23 cellular contexts compared by ENCODE assay signal in the genomic region with DNA sequence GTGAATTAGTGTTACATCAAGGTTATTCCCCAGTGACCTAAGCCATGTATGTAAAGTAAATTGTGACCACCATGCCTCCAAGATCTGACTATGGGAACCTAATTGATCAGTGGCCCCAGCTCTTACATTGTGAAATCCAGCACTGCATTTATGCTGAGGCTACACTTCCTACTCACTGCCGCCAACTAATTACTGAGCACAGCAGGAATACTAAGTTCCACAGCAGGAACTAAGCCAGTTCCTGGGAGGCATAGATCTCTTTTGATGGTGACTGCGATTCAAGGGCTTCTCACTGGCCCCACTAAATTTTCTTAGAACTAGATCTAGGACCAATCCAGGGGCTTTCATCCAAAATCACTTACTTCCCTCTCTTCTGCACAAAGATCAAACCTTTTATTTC. TPM values are rescaled to one million over a fixed set of nuclear protein-coding genes. Genes with fewer than 3 reads are reported as not detected.
A peak's percentile ranks its signal among the peaks of the same experiment; 100 is the strongest.
DNase-seq lines count a peak whose midpoint lies in the region; ATAC-seq, FAIRE-seq and TF ChIP-seq lines count a peak whose summit lies in the region.
"Had no signal": no experiment of that assay in that cellular context is flagged by ENCODE, and none has a peak within 500 bp of the region (broad histone marks: within the 10 kb centered on the region; RNA-seq: fewer than 3 reads in every experiment).

No MANE protein-coding gene starts in this region.

- CTCF ChIA-PET in activated CD8-positive, alpha-beta T cell treated with anti-CD3 and anti-CD28 coated beads for 36 hours (lab: Charles Lee): no interaction called here
- CTCF ChIA-PET in CD8-positive, alpha-beta T cell (lab: Charles Lee): no interaction called here

- peak; percentile 85 for ATAC-seq in GM23338
- no peak for ATAC-seq in activated CD8-positive, alpha-beta T cell treated with anti-CD3 and anti-CD28 coated beads for 36 hours
- no peak for ATAC-seq in CD8-positive, alpha-beta T cell
- ATAC-seq in stimulated activated naive B cell treated with anti-CD40 and anti-IgM and Interleukin-4, amounts not matched to agents 10 μg/mL and 1 μg/mL and 100 μg/mL, for 72 hours (replicated peaks): no peak
- ATAC-seq: GM12878, Panc1 had no signal

- H3K9ac ChIP-seq in NT2/D1 (ENCODE audit: insufficient read length, low read depth): no peak overlapping the region

- POLR2A ChIA-PET in activated CD8-positive, alpha-beta T cell treated with anti-CD3 and anti-CD28 coated beads for 36 hours (lab: Charles Lee): no interaction called here
- POLR2A ChIA-PET in CD8-positive, alpha-beta T cell (lab: Charles Lee): no interaction called here

- H3F3A ChIP-seq in GM23338 (replicated peaks; ENCODE audit: low read depth): no peaks in the 10 kb centered on the region

- 0 out of 2 replicates have a peak overlapping the region, but pooled peaks have one; percentile 34 for H2AFZ ChIP-seq in GM23338

- H3K9me2 ChIP-seq in GM23338 (ENCODE audit: insufficient read depth): no peaks in the 10 kb centered on the region

- no peaks in the 10 kb centered on the region for H3K27me3 ChIP-seq in GM23338 (ENCODE audit: insufficient read depth)
- no peaks in the 10 kb centered on the region for H3K27me3 ChIP-seq in NT2/D1 (ENCODE audit: insufficient read depth, insufficient read length)
- no peaks in the 10 kb centered on the region for H3K27me3 ChIP-seq in CD8-positive, alpha-beta T cell (ENCODE audit: insufficient read depth, low read length)

- H3K79me2 ChIP-seq in GM23338 (replicated peaks; ENCODE audit: insufficient read depth): no peaks in the 10 kb centered on the region

- DNase-seq in GM23338 (ENCODE audit: low spot score) (peak; percentile 21), NCI-H1417 treated with DMSO at 0.1 percent for 48 hours (lab: John Stamatoyannopoulos, UW) (peak; percentile 5), NT2/D1 (ENCODE audit: low read depth, low spot score) (peak; percentile 3), iPS-NIHi7 (ENCODE audit: extremely low spot score) (peak; percentile 31), H54 (ENCODE audit: insufficient read length, low spot score) (no peak)
- no peak for DNase-seq in activated CD8-positive, alpha-beta T cell treated with anti-CD3 and anti-CD28 coated beads for 36 hours
- DNase-seq in CD8-positive, alpha-beta T cell: no peak
- no peak for DNase-seq in stimulated activated naive B cell treated with anti-CD40 and anti-IgM and Interleukin-4, amounts not matched to agents 10 μg/mL and 1 μg/mL and 100 μg/mL, for 72 hours
- DNase-seq: CD4-positive, alpha-beta memory T cell; DND-41; GDM1; HFFc6; IMR-90; NCI-H1105; NCI-H2029; NCI-H226; NCI-H82; T-helper 9 cell had no signal

- H4K20me1 ChIP-seq in GM23338 (replicated peaks; ENCODE audit: insufficient read depth): no peaks in the 10 kb centered on the region

- H3K4me3 ChIP-seq in GM23338 (no peak overlapping the region), NT2/D1 (ENCODE audit: insufficient read length, low read depth) (no peak overlapping the region)
- no peak overlapping the region for H3K4me3 ChIP-seq in CD8-positive, alpha-beta T cell (ENCODE audit: low read depth, low read length)
- H3K4me3 ChIP-seq: GM12878 had no signal

- no peak for FAIRE-seq in H54 (lab: Jason Lieb, UNC)
- FAIRE-seq: D721Med, GM12878 had no signal

- intact Hi-C loops in activated CD8-positive, alpha-beta T cell treated with anti-CD3 and anti-CD28 coated beads for 36 hours (cut with micrococcal nuclease): no loop called here
- intact Hi-C loops in CD8-positive, alpha-beta T cell (cut with DNase I, micrococcal nuclease): no loop called here

- H3K9me3 ChIP-seq in NT2/D1 (ENCODE audit: insufficient read depth, low read length): no peaks in the 10 kb centered on the region
- H3K9me3 ChIP-seq in CD8-positive, alpha-beta T cell (ENCODE audit: low read length): no peaks in the 10 kb centered on the region

- no peak overlapping the region for H3K27ac ChIP-seq in GM23338 (ENCODE audit: low read depth)
- H3K27ac ChIP-seq in CD8-positive, alpha-beta T cell (ENCODE audit: low read depth, low read length): no peak overlapping the region

- H3K27ac Mint-ChIP-seq in GM23338: no peak overlapping the region; the same call in 1 of the 2 replicates
- H3K27ac Mint-ChIP-seq in activated CD8-positive, alpha-beta T cell treated with anti-CD3 and anti-CD28 coated beads for 36 hours: no peak overlapping the region
- no peak overlapping the region for H3K27ac Mint-ChIP-seq in CD8-positive, alpha-beta T cell
- H3K27ac Mint-ChIP-seq in stimulated activated naive B cell treated with anti-CD40 and anti-IgM and Interleukin-4, amounts not matched to agents 10 μg/mL and 1 μg/mL and 100 μg/mL, for 72 hours: no peak overlapping the region
- H3K27ac Mint-ChIP-seq: CD4-positive, alpha-beta memory T cell; HFFc6 had no signal

- no peaks in the 10 kb centered on the region for H3K27me3 Mint-ChIP-seq in GM23338 (ENCODE audit: insufficient read depth, low read depth, poor library complexity)
- H3K27me3 Mint-ChIP-seq in activated CD8-positive, alpha-beta T cell treated with anti-CD3 and anti-CD28 coated beads for 36 hours: no peaks in the 10 kb centered on the region
- no peaks in the 10 kb centered on the region for H3K27me3 Mint-ChIP-seq in CD8-positive, alpha-beta T cell (ENCODE audit: low read depth)
- no peaks in the 10 kb centered on the region for H3K27me3 Mint-ChIP-seq in stimulated activated naive B cell treated with anti-CD40 and anti-IgM and Interleukin-4, amounts not matched to agents 10 μg/mL and 1 μg/mL and 100 μg/mL, for 72 hours
- H3K27me3 Mint-ChIP-seq: CD4-positive, alpha-beta memory T cell had no signal

- no peaks in the 10 kb centered on the region for H3K36me3 Mint-ChIP-seq in GM23338 (ENCODE audit: low read depth)
- no peaks in the 10 kb centered on the region for H3K36me3 Mint-ChIP-seq in activated CD8-positive, alpha-beta T cell treated with anti-CD3 and anti-CD28 coated beads for 36 hours (ENCODE audit: low read depth)
- no peaks in the 10 kb centered on the region for H3K36me3 Mint-ChIP-seq in CD8-positive, alpha-beta T cell
- no peaks in the 10 kb centered on the region for H3K36me3 Mint-ChIP-seq in stimulated activated naive B cell treated with anti-CD40 and anti-IgM and Interleukin-4, amounts not matched to agents 10 μg/mL and 1 μg/mL and 100 μg/mL, for 72 hours
- H3K36me3 Mint-ChIP-seq: CD4-positive, alpha-beta memory T cell had no signal

- H3K4me1 ChIP-seq in GM23338 (ENCODE audit: insufficient read depth): peaks cover 9% of the 10 kb centered on the region; the same call in 1 of the 2 replicates
- H3K4me1 ChIP-seq in NT2/D1 (ENCODE audit: insufficient read depth, insufficient read length): no peaks in the 10 kb centered on the region
- H3K4me1 ChIP-seq in CD8-positive, alpha-beta T cell (ENCODE audit: insufficient read depth, low read length): no peaks in the 10 kb centered on the region

- H3K36me3 ChIP-seq in GM23338 (ENCODE audit: insufficient read depth) (no peaks in the 10 kb centered on the region), NT2/D1 (ENCODE audit: insufficient read depth, insufficient read length, low read length) (no peaks in the 10 kb centered on the region)
- H3K36me3 ChIP-seq in CD8-positive, alpha-beta T cell (ENCODE audit: insufficient read depth, low read length): no peaks in the 10 kb centered on the region

- peaks cover 18% of the 10 kb centered on the region for H3K4me1 Mint-ChIP-seq in GM23338
- H3K4me1 Mint-ChIP-seq in activated CD8-positive, alpha-beta T cell treated with anti-CD3 and anti-CD28 coated beads for 36 hours (ENCODE audit: low read depth): no peaks in the 10 kb centered on the region
- peaks cover 2% of the 10 kb centered on the region for H3K4me1 Mint-ChIP-seq in CD8-positive, alpha-beta T cell (ENCODE audit: low read depth)
- no peaks in the 10 kb centered on the region for H3K4me1 Mint-ChIP-seq in stimulated activated naive B cell treated with anti-CD40 and anti-IgM and Interleukin-4, amounts not matched to agents 10 μg/mL and 1 μg/mL and 100 μg/mL, for 72 hours

- H3K4me2 ChIP-seq in GM23338: peak overlapping the region; percentile 1; the same call in 1 of the 2 replicates

- TF ChIP-seq POLR2A in H54 (IDR thresholded peaks at IDR 0.05; ENCODE audit: low read depth, low read length): no peak

- TF ChIP-seq CTCF in GM23338 (conservative IDR thresholded peaks at IDR 0.05; ENCODE audit: low read depth in 2 of 2): no peak
- no peak for TF ChIP-seq CTCF in activated CD8-positive, alpha-beta T cell treated with anti-CD3 and anti-CD28 coated beads for 36 hours (IDR thresholded peaks at IDR 0.05)
- no peak for TF ChIP-seq CTCF in CD8-positive, alpha-beta T cell (IDR thresholded peaks at IDR 0.05)

- H3K9me3 Mint-ChIP-seq in GM23338: no peaks in the 10 kb centered on the region
- peaks cover 2% of the 10 kb centered on the region for H3K9me3 Mint-ChIP-seq in activated CD8-positive, alpha-beta T cell treated with anti-CD3 and anti-CD28 coated beads for 36 hours
- peaks cover 13% of the 10 kb centered on the region for H3K9me3 Mint-ChIP-seq in CD8-positive, alpha-beta T cell
- H3K9me3 Mint-ChIP-seq in stimulated activated naive B cell treated with anti-CD40 and anti-IgM and Interleukin-4, amounts not matched to agents 10 μg/mL and 1 μg/mL and 100 μg/mL, for 72 hours: no peaks in the 10 kb centered on the region

- no peak overlapping the region for H3K4me3 Mint-ChIP-seq in GM23338
- H3K4me3 Mint-ChIP-seq in activated CD8-positive, alpha-beta T cell treated with anti-CD3 and anti-CD28 coated beads for 36 hours: no peak overlapping the region
- no peak overlapping the region for H3K4me3 Mint-ChIP-seq in CD8-positive, alpha-beta T cell
- H3K4me3 Mint-ChIP-seq in stimulated activated naive B cell treated with anti-CD40 and anti-IgM and Interleukin-4, amounts not matched to agents 10 μg/mL and 1 μg/mL and 100 μg/mL, for 72 hours: no peak overlapping the region
- H3K4me3 Mint-ChIP-seq: CD4-positive, alpha-beta memory T cell; HFFc6 had no signal

TF ChIP-seq in GM23338, 12 proteins besides CTCF, POLR2A, EP300 and RAD21 (continues in another document):
- TF ChIP-seq STAT1 (IDR thresholded peaks at IDR 0.05; ENCODE audit: unreplicated experiment): no peak
- TF ChIP-seq CREB1 (CRISPR knock-in tag; IDR thresholded peaks at IDR 0.05; ENCODE audit: low read depth): no peak
- TF ChIP-seq JUNB (IDR thresholded peaks at IDR 0.05; ENCODE audit: unreplicated experiment): no peak
- TF ChIP-seq NANOG (IDR thresholded peaks at IDR 0.05; ENCODE audit: borderline replicate concordance): no peak

RNA-seq across cellular contexts. Expression of a gene that starts 45.9 kb away (rescaled TPM):
- total RNA-seq in GM23338 (2014; rRNA removed; shearing (Covaris generic)): not detected in 2 replicates
- not detected in 2 replicates for polyA plus RNA-seq in GM23338 (2016; fragmentation: Nextera tagmentation; extraction: Ambion mirVana)
- not detected for total RNA-seq in activated CD8-positive, alpha-beta T cell treated with anti-CD3 and anti-CD28 coated beads for 36 hours
- not detected for total RNA-seq in CD8-positive, alpha-beta T cell
- total RNA-seq: CD4-positive, alpha-beta memory T cell; GM12878; HFFc6; IMR-90; SK-MEL-5 had no signal
- polyA plus RNA-seq: BJ; CD4-positive, alpha-beta memory T cell; IMR-90 had no signal

Comparison
In these comparisons a context has a peak if more than half of its experiments do, and no peak if none do; other contexts are left out.
1. DNase-seq: peak in GM23338 (single experiment), NCI-H1417 treated with DMSO at 0.1 percent for 48 hours (single experiment), NT2/D1 (single experiment) and iPS-NIHi7 (single experiment); none in activated CD8-positive, alpha-beta T cell treated with anti-CD3 and anti-CD28 coated beads for 36 hours (single experiment), CD8-positive, alpha-beta T cell (0 of 7), H54 (single experiment) and stimulated activated naive B cell treated with anti-CD40 and anti-IgM and Interleukin-4, amounts not matched to agents 10 μg/mL and 1 μg/mL and 100 μg/mL, for 72 hours (single experiment).